Comparison of ENCODE assay signal across 19 cellular contexts in the genomic region with DNA sequence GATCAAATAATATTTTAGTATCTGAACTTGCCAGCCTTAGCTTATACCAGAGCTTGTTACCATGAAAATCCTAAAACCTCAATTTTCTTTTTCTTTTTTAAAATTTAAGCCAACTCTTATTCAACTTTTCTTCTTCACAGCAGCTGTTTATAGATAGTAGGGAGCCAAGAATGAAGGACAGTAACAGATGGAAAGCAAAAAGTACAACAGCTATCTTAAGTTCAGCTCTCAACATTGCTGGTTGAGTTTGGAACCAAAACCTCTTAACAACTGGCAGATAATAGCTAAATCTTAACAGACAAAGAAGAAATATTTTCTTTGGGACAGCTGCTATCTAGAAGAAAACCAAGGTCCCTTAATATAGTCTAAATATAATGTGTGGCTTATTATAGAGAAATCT.
"Had no signal": no experiment of that assay in that cellular context is flagged by ENCODE, and none has a peak within 500 bp of the region (broad histone marks: within the 10 kb centered on the region; RNA-seq: fewer than 3 reads in every experiment).

No MANE protein-coding gene starts in this region.

- H3K9me3 Mint-ChIP-seq: activated B cell treated with CpG ODN at 0.5 μM for 24 hours; activated CD4-positive, alpha-beta memory T cell treated with anti-CD3 and anti-CD28 coated beads for 36 hours; activated T-helper 17 cell treated with anti-CD3 and anti-CD28 coated beads, Interleukin-2, amount 50 U/mL, for 72 hours; central memory CD8-positive, alpha-beta T cell; neural crest cell; stimulated activated naive CD8-positive, alpha-beta T cell treated with anti-CD3 and anti-CD28 coated beads, Interleukin-15, Interleukin-2, amounts not matched to agents 100 ng/mL and 50 ng/mL, for 24 hours had no signal

- H3K27ac ChIP-seq: body of pancreas, coronary artery, skin epidermis, vagina had no signal

- H3K4me3 Mint-ChIP-seq: activated B cell treated with CpG ODN at 0.5 μM for 24 hours; activated CD4-positive, alpha-beta memory T cell treated with anti-CD3 and anti-CD28 coated beads for 36 hours; activated T-helper 17 cell treated with anti-CD3 and anti-CD28 coated beads, Interleukin-2, amount 50 U/mL, for 72 hours; central memory CD8-positive, alpha-beta T cell; mesothelial cell of epicardium; neural crest cell; stimulated activated naive CD8-positive, alpha-beta T cell treated with anti-CD3 and anti-CD28 coated beads, Interleukin-15, Interleukin-2, amounts not matched to agents 100 ng/mL and 50 ng/mL, for 24 hours had no signal

- H3K4me1 Mint-ChIP-seq: neural crest cell had no signal

- H3K4me3 ChIP-seq: body of pancreas, coronary artery, gastroesophageal sphincter, skin epidermis, vagina had no signal

- H3K27me3 ChIP-seq: body of pancreas, gastroesophageal sphincter, vagina had no signal

- H3K27me3 Mint-ChIP-seq: activated B cell treated with CpG ODN at 0.5 μM for 24 hours; activated CD4-positive, alpha-beta memory T cell treated with anti-CD3 and anti-CD28 coated beads for 36 hours; activated T-helper 17 cell treated with anti-CD3 and anti-CD28 coated beads, Interleukin-2, amount 50 U/mL, for 72 hours; central memory CD8-positive, alpha-beta T cell; stimulated activated naive CD8-positive, alpha-beta T cell treated with anti-CD3 and anti-CD28 coated beads, Interleukin-15, Interleukin-2, amounts not matched to agents 100 ng/mL and 50 ng/mL, for 24 hours had no signal

- DNase-seq: activated B cell treated with CpG ODN at 0.5 μM for 24 hours; activated CD4-positive, alpha-beta memory T cell treated with anti-CD3 and anti-CD28 coated beads for 36 hours; activated CD4-positive, alpha-beta T cell treated with anti-CD3 and anti-CD28 coated beads for 4 hours; activated naive CD4-positive, alpha-beta T cell treated with Interleukin-2 at 50 U/mL for 16 hours; activated T-cell treated with anti-CD3 and anti-CD28 coated beads for 4 hours; body of pancreas; islet precursor cell; retina; trophoblast cell had no signal

- H3K27ac Mint-ChIP-seq: activated B cell treated with CpG ODN at 0.5 μM for 24 hours; activated CD4-positive, alpha-beta memory T cell treated with anti-CD3 and anti-CD28 coated beads for 36 hours; activated T-helper 17 cell treated with anti-CD3 and anti-CD28 coated beads, Interleukin-2, amount 50 U/mL, for 72 hours; mesothelial cell of epicardium had no signal

- H3K4me1 ChIP-seq: body of pancreas, vagina had no signal

- ATAC-seq: activated T-helper 17 cell treated with anti-CD3 and anti-CD28 coated beads, Interleukin-2, amount 50 U/mL, for 72 hours; body of pancreas; esophagus mucosa; gastroesophageal sphincter had no signal

- H3K9me3 ChIP-seq: body of pancreas, gastroesophageal sphincter, vagina had no signal
